22 cellular contexts compared by ENCODE assay signal in genomic region chr3:172300187-172300586, GRCh38.
A peak's percentile ranks its signal among the peaks of the same experiment; 100 is the strongest.
DNase-seq lines count a peak whose midpoint lies in the region; ATAC-seq and TF ChIP-seq lines count a peak whose summit lies in the region.
"Had no signal": no experiment of that assay in that cellular context is flagged by ENCODE, and none has a peak within 500 bp of the region (broad histone marks: within the 10 kb centered on the region; RNA-seq: fewer than 3 reads in every experiment).

No MANE protein-coding gene starts in this region.

- H3K27me3 Mint-ChIP-seq in nephron progenitor cell (ENCODE audit: low read depth, poor library complexity), result no peaks in the 10 kb centered on the region

- peaks cover 9% of the 10 kb centered on the region for H3K4me1 Mint-ChIP-seq in nephron progenitor cell

- DNase-seq in nephron progenitor cell (no peak), NCI-H2107 treated with DMSO at 0.1 percent for 48 hours (lab: John Stamatoyannopoulos, UW; ENCODE audit: unreplicated experiment) (no peak)
- no peak for DNase-seq in effector memory CD4-positive, alpha-beta T cell
- DNase-seq: Calu3; DND-41; GOT3; HCEC 1CT; KBM-7; MG63; NCI-H1105 treated with DMSO at 0.1 percent for 48 hours; NCI-H2029; NCI-H446 treated with DMSO at 0.1 percent for 48 hours; NCI-H526; NCI-H82; NK-92 treated with Interleukin-12 subunit alpha and Interleukin-12 subunit beta, amount 100 ng/mL, for 24 hours; PC-9; SJCRH30 had no signal

- H3K4me3 ChIP-seq in HUES48 (ENCODE audit: low read depth, low read length), result no peak overlapping the region
- no peak overlapping the region for H3K4me3 ChIP-seq in effector memory CD4-positive, alpha-beta T cell (ENCODE audit: insufficient read depth, low read depth, low read length, poor library complexity, severe bottlenecking)
- no peak overlapping the region for H3K4me3 ChIP-seq in gastroesophageal sphincter
- H3K4me3 ChIP-seq: MG63, PC-9, SJCRH30 had no signal

- peaks cover 33% of the 10 kb centered on the region for H3K36me3 ChIP-seq in HUES48 (ENCODE audit: control insufficient read depth, insufficient read depth, low read length)
- no peaks in the 10 kb centered on the region for H3K36me3 ChIP-seq in effector memory CD4-positive, alpha-beta T cell (ENCODE audit: control insufficient read depth, insufficient read depth, low read length)
- H3K36me3 ChIP-seq in gastroesophageal sphincter, result peaks cover 0 to 46% of the 10 kb centered on the region in 2 donors

- no peak for TF ChIP-seq CTCF in VCaP (conservative IDR thresholded peaks at IDR 0.05)
- TF ChIP-seq CTCF in nephron progenitor cell (IDR thresholded peaks at IDR 0.05), result no peak
- no peak for TF ChIP-seq CTCF in gastroesophageal sphincter (IDR thresholded peaks at IDR 0.05)

- no peak overlapping the region for H3K9ac ChIP-seq in HUES48 (ENCODE audit: low read depth, low read length)

- no peak for TF ChIP-seq EP300 in gastroesophageal sphincter (IDR thresholded peaks at IDR 0.05)

- peak overlapping the region; percentile 23 for H3K27ac Mint-ChIP-seq in nephron progenitor cell

- peaks cover 19% of the 10 kb centered on the region for H3K4me1 ChIP-seq in HUES48 (ENCODE audit: control insufficient read depth, insufficient read depth, low read length)
- H3K4me1 ChIP-seq in effector memory CD4-positive, alpha-beta T cell (ENCODE audit: control insufficient read depth, insufficient read depth, low read length, poor library complexity, severe bottlenecking), result no peaks in the 10 kb centered on the region
- peaks cover 0 to 4% (median 0%) of the 10 kb centered on the region in 3 donors for H3K4me1 ChIP-seq in gastroesophageal sphincter

- H3K9me3 Mint-ChIP-seq in nephron progenitor cell, result no peaks in the 10 kb centered on the region

- ATAC-seq in gastroesophageal sphincter (no peak), GM18502 (IDR thresholded peaks at IDR 0.05; ENCODE audit: poor library complexity, unreplicated experiment) (no peak)
- ATAC-seq: Right ventricle myocardium inferior had no signal

- no peak for TF ChIP-seq POLR2A in gastroesophageal sphincter (IDR thresholded peaks at IDR 0.05)

- 0 to 85% methylated on average over 1 to 2 of the region's 2 CpGs for WGBS in gastroesophageal sphincter (ENCODE audit: low coverage in 1 of 2), 2 donors

- no peaks in the 10 kb centered on the region for H3K9me3 ChIP-seq in HUES48 (ENCODE audit: control insufficient read depth, insufficient read depth, low read length)
- H3K9me3 ChIP-seq in effector memory CD4-positive, alpha-beta T cell (ENCODE audit: control insufficient read depth, low read length), result no peaks in the 10 kb centered on the region
- no peaks in the 10 kb centered on the region for H3K9me3 ChIP-seq in gastroesophageal sphincter
- H3K9me3 ChIP-seq: MG63, SJCRH30 had no signal

- no peak overlapping the region for H3K4me3 Mint-ChIP-seq in nephron progenitor cell

- H3K27me3 ChIP-seq in HUES48 (ENCODE audit: control insufficient read depth, insufficient read depth, low read length) (no peaks in the 10 kb centered on the region), gastroesophageal sphincter (no peaks in the 10 kb centered on the region)
- H3K27me3 ChIP-seq in effector memory CD4-positive, alpha-beta T cell (replicated peaks; ENCODE audit: control insufficient read depth, insufficient read depth, low read length, poor library complexity, severe bottlenecking), result no peaks in the 10 kb centered on the region
- H3K27me3 ChIP-seq: MG63, SJCRH30 had no signal

- peaks cover 74% of the 10 kb centered on the region for H3K36me3 Mint-ChIP-seq in nephron progenitor cell (ENCODE audit: low read depth)

- H3K27ac ChIP-seq in HUES48 (ENCODE audit: low read depth, low read length) (peak overlapping the region; percentile 1), VCaP (peak overlapping the region; percentile 88), gastroesophageal sphincter (no peak overlapping the region)
- H3K27ac ChIP-seq in effector memory CD4-positive, alpha-beta T cell (ENCODE audit: insufficient read depth, low read length, poor library complexity, severe bottlenecking), result no peak overlapping the region
- H3K27ac ChIP-seq: PC-9, SJCRH30 had no signal

Comparison
In these comparisons a context has a peak if more than half of its experiments do, and no peak if none do; other contexts are left out.
1. H3K27ac ChIP-seq: peak in HUES48 (single experiment) and VCaP (single experiment); none in effector memory CD4-positive, alpha-beta T cell (single experiment) and gastroesophageal sphincter (0 of 4).